In genomic region chr9:23563497-23563896, GRCh38 we compare ENCODE assay signal across 13 cellular contexts.
"Had no signal": no experiment of that assay in that cellular context is flagged by ENCODE, and none has a peak within 500 bp of the region (broad histone marks: within the 10 kb centered on the region; RNA-seq: fewer than 3 reads in every experiment).

No MANE protein-coding gene starts in this region.

- H3K27me3 ChIP-seq: dorsolateral prefrontal cortex, esophagus squamous epithelium, foreskin keratinocyte, pancreas, right atrium auricular region, spleen, suprapubic skin had no signal

- H3K36me3 ChIP-seq: esophagus squamous epithelium, pancreas, right atrium auricular region, spleen, suprapubic skin had no signal

- DNase-seq: activated CD4-positive, alpha-beta T cell treated with anti-CD3 and anti-CD28 coated beads, Interleukin-2, amount 50 U/mL, for 1 hour; activated naive CD4-positive, alpha-beta T cell treated with anti-CD3 and anti-CD28 coated beads, Interleukin-2, amount 50 U/mL, for 16 hours; activated T-cell treated with anti-CD3 and anti-CD28 coated beads, Interleukin-2, amount 50 U/mL, for 1 hour; dorsolateral prefrontal cortex; esophagus squamous epithelium; pancreas; spleen; stimulated activated CD4-positive, alpha-beta T cell treated with anti-CD3 and anti-CD28 coated beads, Interleukin-2, amount 100 ng/mL, for 24 hours; stimulated activated naive CD4-positive, alpha-beta T cell treated with Interleukin-2 at 50 U/mL for 16 hours; T-helper 2 cell had no signal

- H3K4me1 ChIP-seq: esophagus squamous epithelium, foreskin keratinocyte, pancreas, right atrium auricular region, spleen, suprapubic skin had no signal

- H3K4me3 ChIP-seq: dorsolateral prefrontal cortex, esophagus squamous epithelium, pancreas, right atrium auricular region, spleen, suprapubic skin had no signal

- ATAC-seq: foreskin keratinocyte had no signal

- H3K9me3 ChIP-seq: esophagus squamous epithelium, pancreas, right atrium auricular region, suprapubic skin had no signal

- H3K27ac ChIP-seq: dorsolateral prefrontal cortex, esophagus squamous epithelium, foreskin keratinocyte, pancreas, right atrium auricular region, spleen, suprapubic skin had no signal
